Comparison of ENCODE assay signal across 9 cellular contexts in genomic region chr6:3281669-3282460, GRCh38. TPM values are rescaled to one million over a fixed set of nuclear protein-coding genes. Genes with fewer than 3 reads are reported as not detected.
DNase-seq lines count a peak whose midpoint lies in the region; ATAC-seq and TF ChIP-seq lines count a peak whose summit lies in the region.
"Had no signal": no experiment of that assay in that cellular context is flagged by ENCODE, and none has a peak within 500 bp of the region (broad histone marks: within the 10 kb centered on the region; RNA-seq: fewer than 3 reads in every experiment).

No MANE protein-coding gene starts in this region.

- H3K4me1 ChIP-seq in iPS-20b (ENCODE audit: insufficient read depth, low read length) (peaks cover 18% of the 10 kb centered on the region), spleen (peaks cover 5 to 24% (median 11%) of the 10 kb centered on the region in 6 donors)

- H3K36me3 ChIP-seq in iPS-20b (ENCODE audit: insufficient read depth, low read depth, low read length) (peaks cover 16% of the 10 kb centered on the region; the same call in 1 of the 2 replicates), spleen (peaks cover 0 to 40% (median 0%) of the 10 kb centered on the region in 6 donors)

- H3K9me3 Mint-ChIP-seq in MCF 10A (ENCODE audit: unreplicated experiment) (no peaks in the 10 kb centered on the region), type B pancreatic cell (no peaks in the 10 kb centered on the region)

- intact Hi-C loops in MCF 10A (cut with micrococcal nuclease): loop anchor here (1.0 to 5.0 kb wide), 2 partner anchors 110 to 173 kb away; no protein-coding TSS in a partner anchor
- intact Hi-C loops in spleen (cut with DNase I; ENCODE audit: low total_unique reads): loop anchor here (10.0 kb wide), 1 partner anchor 173 kb away; the partner anchor contains the start of gene SLC22A23

- H3K27ac ChIP-seq in iPS-20b (ENCODE audit: low read length) (no peak overlapping the region), spleen (peak overlapping the region in 2 of 8 donors; percentile 27 to 31)

- H3K9me3 ChIP-seq in iPS-20b (ENCODE audit: insufficient read depth, low read depth, low read length): no peaks in the 10 kb centered on the region
- H3K9me3 ChIP-seq in spleen: no peaks in the 10 kb centered on the region

- DNase-seq in HFF-Myc (ENCODE audit: extremely low read depth, low read depth) (peak; percentile 19), MCF 10A (ENCODE audit: unreplicated experiment) (peak; percentile 94), spleen (peak; percentile 40), type B pancreatic cell (ENCODE audit: extremely low spot score, unreplicated experiment) (no peak), NCI-H526 (lab: John Stamatoyannopoulos, UW) (no peak)
- DNase-seq: NCI-H526 treated with DMSO at 0.1 percent for 48 hours had no signal

- peak overlapping the region; percentile 16; the same call in 1 of the 2 replicates for H3K9ac ChIP-seq in iPS-20b (ENCODE audit: low read depth, low read length)

- no peaks in the 10 kb centered on the region for H3K27me3 ChIP-seq in iPS-20b (ENCODE audit: insufficient read depth, low read length)
- no peaks in the 10 kb centered on the region for H3K27me3 ChIP-seq in spleen (replicated peaks in 1 of 7)

- ATAC-seq in GM21723 (IDR thresholded peaks at IDR 0.05; ENCODE audit: unreplicated experiment): no peak
- no peak for ATAC-seq in HG03196 (IDR thresholded peaks at IDR 0.05; ENCODE audit: unreplicated experiment)

- H3K4me3 Mint-ChIP-seq in MCF 10A (ENCODE audit: unreplicated experiment): no peak overlapping the region
- H3K4me3 Mint-ChIP-seq in type B pancreatic cell: no peak overlapping the region

- CTCF ChIA-PET in MCF 10A (lab: Yijun Ruan, JAX): interaction anchor here (0.5 to 3.8 kb wide), 23 partner anchors 13 to 832 kb away, joined by 3 to 49 read pairs (median 3); partner anchors contain the start of gene PSMG4

- 58 to 80% (median 71%) methylated on average over 11 to 13 of the region's 13 CpGs for WGBS in spleen, 5 donors

- POLR2A ChIA-PET in MCF 10A (lab: Yijun Ruan, JAX): interaction anchor here (0.5 to 2.4 kb wide), 30 partner anchors 9 to 739 kb away, joined by 3 to 27 read pairs (median 4); partner anchors contain the start of genes BPHL, SLC22A23 and TUBB2A

- no peak for TF ChIP-seq POLR2A in spleen (IDR thresholded peaks at IDR 0.05)

- H3K27me3 Mint-ChIP-seq in MCF 10A (ENCODE audit: insufficient read depth, unreplicated experiment) (no peaks in the 10 kb centered on the region), type B pancreatic cell (no peaks in the 10 kb centered on the region)

- peaks cover 17% of the 10 kb centered on the region for H3K36me3 Mint-ChIP-seq in MCF 10A (ENCODE audit: insufficient read depth, unreplicated experiment)
- H3K36me3 Mint-ChIP-seq in type B pancreatic cell: peaks cover 15% of the 10 kb centered on the region

- BruUV-seq in MCF 10A (replicated peaks; lab: Mats Ljungman, UMichigan): no TSS peak

- H3K4me1 Mint-ChIP-seq in MCF 10A (ENCODE audit: insufficient read depth, unreplicated experiment) (peaks cover 11% of the 10 kb centered on the region), type B pancreatic cell (ENCODE audit: unreplicated experiment) (peaks cover 31% of the 10 kb centered on the region)

- TF ChIP-seq CTCF in HFF-Myc (IDR thresholded peaks at IDR 0.05; ENCODE audit: low read depth, low read length, missing control alignments) (no peak), MCF 10A (IDR thresholded peaks at IDR 0.05; ENCODE audit: unreplicated experiment) (no peak), spleen (IDR thresholded peaks at IDR 0.05 in 8 of 11, conservative IDR thresholded peaks at IDR 0.05 in 3 of 11) (no peak), type B pancreatic cell (conservative IDR thresholded peaks at IDR 0.05) (no peak)

- H3K27ac Mint-ChIP-seq in MCF 10A (ENCODE audit: low read depth, unreplicated experiment) (no peak overlapping the region), type B pancreatic cell (no peak overlapping the region)

- H3K4me3 ChIP-seq in HFF-Myc (replicated peaks; ENCODE audit: low read depth, low read length): no peak overlapping the region
- no peak overlapping the region; the same call in 1 of the 2 replicates for H3K4me3 ChIP-seq in iPS-20b (ENCODE audit: low read length)
- H3K4me3 ChIP-seq in spleen: no peak overlapping the region

RNA-seq across cellular contexts. Expression of gene PSMG4, which starts 23.1 kb away (rescaled TPM):
- 27.9 and 40.0 TPM in 2 replicates for total RNA-seq in MCF 10A (2022)
- 10 to 100 TPM; 12.1 to 21.0 (median 17.3) TPM for total RNA-seq in spleen
- 10 to 100 TPM; 39.0 to 41.6 (median 39.6) TPM for polyA plus RNA-seq in spleen
- 18.1 and 24.1 TPM in 2 replicates for total RNA-seq in type B pancreatic cell (ENCODE audit: low replicate concordance)

RNA-seq across cellular contexts. Expression of gene TUBB2B, which starts 54.4 kb away (rescaled TPM):
- total RNA-seq in MCF 10A (2022) (0.47 and 0.54 TPM in 2 replicates), spleen (1 to 10 TPM in 2 of 7 donors, under 1 TPM in 4, not detected in 1; 0.39 to 1.6 (median 0.82) TPM), type B pancreatic cell (ENCODE audit: low replicate concordance) (37.8 and 158 TPM in 2 replicates)
- 1 to 10 TPM; 1.0 to 2.2 (median 1.3) TPM for polyA plus RNA-seq in spleen

Comparison
In these comparisons a context has a peak if more than half of its experiments do, and no peak if none do; other contexts are left out.
1. DNase-seq: peak in HFF-Myc (single experiment), MCF 10A (single experiment) and spleen (single experiment); none in type B pancreatic cell (single experiment) and NCI-H526 (0 of 2).
2. RNA of gene TUBB2B, which starts 54.4 kb away (total RNA-seq): 37.8 to 158 TPM in type B pancreatic cell; 0.39 to 1.6 TPM in spleen and 0.47 to 0.54 TPM in MCF 10A; every median in the first group is over 10 times any median in the second.